1 cellular context compared by ENCODE assay signal in genomic region chr6:131062245-131063027, GRCh38.
TF ChIP-seq lines count a peak whose summit lies in the region.

No MANE protein-coding gene starts in this region.

TF ChIP-seq in HEK293, 187 proteins besides CTCF, POLR2A, EP300 and RAD21 (continued from another document):
- TF ChIP-seq ZNF362 (tag by site-specific recombination; IDR thresholded peaks at IDR 0.05) (no peak), TRIM28 (IDR thresholded peaks at IDR 0.05; ENCODE audit: borderline replicate concordance, low read length) (no peak), ZFP41 (tag by site-specific recombination; IDR thresholded peaks at IDR 0.05; ENCODE audit: borderline replicate concordance) (no peak), ZNF488 (tag by site-specific recombination; IDR thresholded peaks at IDR 0.05) (no peak), ZNF677 (tag by site-specific recombination; IDR thresholded peaks at IDR 0.05) (0 out of 2 replicates have a peak, but pooled peaks have one; percentile 45), ZBTB11 (tag by site-specific recombination; conservative IDR thresholded peaks at IDR 0.05; ENCODE audit: low read depth) (peak; percentile 79), ZIC2 (tag by site-specific recombination; IDR thresholded peaks at IDR 0.05) (peak; percentile 35; the same call in 1 of the 2 replicates), HOXC10 (CRISPR knock-in tag; IDR thresholded peaks at IDR 0.05) (peak; percentile 39; the same call in 1 of the 2 replicates), ZFP69B (tag by site-specific recombination; IDR thresholded peaks at IDR 0.05) (0 out of 2 replicates have a peak, but pooled peaks have one; percentile 23), ZNF777 (tag by site-specific recombination; IDR thresholded peaks at IDR 0.05; ENCODE audit: borderline replicate concordance) (no peak), ZNF571 (tag by site-specific recombination; IDR thresholded peaks at IDR 0.05) (no peak), WT1 (tag by site-specific recombination; IDR thresholded peaks at IDR 0.05) (no peak), PBX3 (CRISPR knock-in tag; IDR thresholded peaks at IDR 0.05) (peak; percentile 68; the same call in 1 of the 2 replicates), PRDM2 (tag by site-specific recombination; IDR thresholded peaks at IDR 0.05; ENCODE audit: borderline replicate concordance) (no peak), ZEB2 (tag by site-specific recombination; IDR thresholded peaks at IDR 0.05) (peak; percentile 35; the same call in 1 of the 2 replicates), ZNF513 (tag by site-specific recombination; IDR thresholded peaks at IDR 0.05) (no peak)
